In genomic region chr7:593324-594115, GRCh38 we compare ENCODE assay signal across 13 cellular contexts.
DNase-seq lines count a peak whose midpoint lies in the region; ATAC-seq lines count a peak whose summit lies in the region.
"Had no signal": no experiment of that assay in that cellular context is flagged by ENCODE, and none has a peak within 500 bp of the region (broad histone marks: within the 10 kb centered on the region; RNA-seq: fewer than 3 reads in every experiment).

No MANE protein-coding gene starts in this region.

- CTCF ChIA-PET in activated CD4-positive, alpha-beta T cell treated with anti-CD3 and anti-CD28 coated beads for 36 hours (lab: Charles Lee), result no interaction called here

- no peak overlapping the region for H3K4me3 Mint-ChIP-seq in activated CD4-positive, alpha-beta T cell treated with anti-CD3 and anti-CD28 coated beads for 36 hours
- peak overlapping the region; percentile 22 for H3K4me3 Mint-ChIP-seq in activated naive CD8-positive, alpha-beta T cell treated with anti-CD3 and anti-CD28 coated beads, Interleukin-2, amount 10 ng/mL, durations not matched to agents 7 days and 5 days

- ATAC-seq in activated CD4-positive, alpha-beta T cell treated with anti-CD3 and anti-CD28 coated beads for 36 hours, result peak; percentile 35
- peak; percentile 52 for ATAC-seq in HG02610 (IDR thresholded peaks at IDR 0.05; ENCODE audit: unreplicated experiment)
- peak; percentile 35 for ATAC-seq in activated naive CD8-positive, alpha-beta T cell treated with anti-CD3 and anti-CD28 coated beads, Interleukin-2, amount 10 ng/mL, durations not matched to agents 7 days and 5 days (ENCODE audit: low read depth)
- no peak for ATAC-seq in HG03342 (IDR thresholded peaks at IDR 0.05; ENCODE audit: unreplicated experiment)
- ATAC-seq: upper lobe of right lung had no signal

- peaks cover 6% of the 10 kb centered on the region for H3K9me3 Mint-ChIP-seq in activated CD4-positive, alpha-beta T cell treated with anti-CD3 and anti-CD28 coated beads for 36 hours (ENCODE audit: low read depth)
- H3K9me3 Mint-ChIP-seq in activated naive CD8-positive, alpha-beta T cell treated with anti-CD3 and anti-CD28 coated beads, Interleukin-2, amount 10 ng/mL, durations not matched to agents 7 days and 5 days, result peaks cover 5% of the 10 kb centered on the region

- peaks cover 31% of the 10 kb centered on the region for H3K36me3 Mint-ChIP-seq in activated CD4-positive, alpha-beta T cell treated with anti-CD3 and anti-CD28 coated beads for 36 hours (ENCODE audit: low read depth)
- peaks cover 32% of the 10 kb centered on the region for H3K36me3 Mint-ChIP-seq in activated naive CD8-positive, alpha-beta T cell treated with anti-CD3 and anti-CD28 coated beads, Interleukin-2, amount 10 ng/mL, durations not matched to agents 7 days and 5 days

- DNase-seq in activated CD4-positive, alpha-beta T cell treated with anti-CD3 and anti-CD28 coated beads for 36 hours, result peak; percentile 53
- no peak for DNase-seq in activated CD4-positive, alpha-beta T cell treated with anti-CD3 and anti-CD28 coated beads for 1 hour
- DNase-seq in activated naive CD8-positive, alpha-beta T cell treated with anti-CD3 and anti-CD28 coated beads, Interleukin-2, amount 10 ng/mL, durations not matched to agents 7 days and 5 days, result no peak
- peak in 7 of 10 donors; percentile 38 to 94 (median 64) for DNase-seq in posterior cingulate gyrus
- no peak for DNase-seq in glomerular visceral epithelial cell (ENCODE audit: extremely low spot score)
- DNase-seq in mesenteric fat pad (ENCODE audit: low spot score), result no peak
- DNase-seq: amniotic stem cell; immature natural killer cell; NK-92 treated with Interleukin-12 subunit alpha and Interleukin-12 subunit beta, amount 100 ng/mL, for 24 hours; stimulated activated CD4-positive, alpha-beta T cell treated with anti-CD3 and anti-CD28 coated beads, Interleukin-4, amount 100 ng/mL, for 1 hour; upper lobe of right lung had no signal

- peak overlapping the region; percentile 55 for H3K27ac Mint-ChIP-seq in activated CD4-positive, alpha-beta T cell treated with anti-CD3 and anti-CD28 coated beads for 36 hours
- no peak overlapping the region for H3K27ac Mint-ChIP-seq in activated naive CD8-positive, alpha-beta T cell treated with anti-CD3 and anti-CD28 coated beads, Interleukin-2, amount 10 ng/mL, durations not matched to agents 7 days and 5 days

- no peaks in the 10 kb centered on the region for H3K27me3 Mint-ChIP-seq in activated CD4-positive, alpha-beta T cell treated with anti-CD3 and anti-CD28 coated beads for 36 hours
- H3K27me3 Mint-ChIP-seq in activated naive CD8-positive, alpha-beta T cell treated with anti-CD3 and anti-CD28 coated beads, Interleukin-2, amount 10 ng/mL, durations not matched to agents 7 days and 5 days, result no peaks in the 10 kb centered on the region

- intact Hi-C loops in activated CD4-positive, alpha-beta T cell treated with anti-CD3 and anti-CD28 coated beads for 36 hours (cut with DNase I, micrococcal nuclease), result no loop called here
- intact Hi-C loops in posterior cingulate gyrus (cut with DNase I), result no loop called here

- H3K4me1 Mint-ChIP-seq in activated CD4-positive, alpha-beta T cell treated with anti-CD3 and anti-CD28 coated beads for 36 hours, result peaks cover 27% of the 10 kb centered on the region
- peaks cover 15% of the 10 kb centered on the region for H3K4me1 Mint-ChIP-seq in activated naive CD8-positive, alpha-beta T cell treated with anti-CD3 and anti-CD28 coated beads, Interleukin-2, amount 10 ng/mL, durations not matched to agents 7 days and 5 days

- POLR2A ChIA-PET in activated CD4-positive, alpha-beta T cell treated with anti-CD3 and anti-CD28 coated beads for 36 hours (lab: Charles Lee), result interaction anchor here (1.0 kb wide), 1 partner anchor 26 kb away, joined by 5 read pairs; no protein-coding TSS in a partner anchor
- POLR2A ChIA-PET in activated naive CD8-positive, alpha-beta T cell treated with anti-CD3 and anti-CD28 coated beads, Interleukin-2, amount 10 ng/mL, durations not matched to agents 7 days and 5 days (lab: Charles Lee), result no interaction called here

Comparison
In these comparisons a context has a peak if more than half of its experiments do, and no peak if none do; other contexts are left out.
1. DNase-seq: peak in activated CD4-positive, alpha-beta T cell treated with anti-CD3 and anti-CD28 coated beads for 36 hours (single experiment) and posterior cingulate gyrus (7 of 10); none in activated CD4-positive, alpha-beta T cell treated with anti-CD3 and anti-CD28 coated beads for 1 hour (single experiment), activated naive CD8-positive, alpha-beta T cell treated with anti-CD3 and anti-CD28 coated beads, Interleukin-2, amount 10 ng/mL, durations not matched to agents 7 days and 5 days (single experiment), glomerular visceral epithelial cell (single experiment) and mesenteric fat pad (single experiment).